ENCODE assay signal across 1 cellular context in genomic region chr6:11732036-11732545, GRCh38.
TF ChIP-seq lines count a peak whose summit lies in the region.

No MANE protein-coding gene starts in this region.

TF ChIP-seq in SK-N-SH treated with all-trans-retinoic acid at 6 μM for 48 hours, 23 proteins besides CTCF, POLR2A, EP300 and RAD21 (continued from another document):
- TF ChIP-seq TSHZ2 (CRISPR knock-in tag; IDR thresholded peaks at IDR 0.05) (no peak), ZFP3 (CRISPR knock-in tag; IDR thresholded peaks at IDR 0.05) (no peak), PATZ1 (CRISPR knock-in tag; IDR thresholded peaks at IDR 0.05; ENCODE audit: borderline replicate concordance) (no peak), CREB5 (CRISPR knock-in tag; IDR thresholded peaks at IDR 0.05; ENCODE audit: low read depth) (no peak), PPARA (CRISPR knock-in tag; IDR thresholded peaks at IDR 0.05; ENCODE audit: borderline replicate concordance) (no peak), TOX (CRISPR knock-in tag; IDR thresholded peaks at IDR 0.05; ENCODE audit: borderline replicate concordance) (no peak), POU6F1 (CRISPR knock-in tag; IDR thresholded peaks at IDR 0.05; ENCODE audit: borderline replicate concordance, low read depth) (no peak), ARNTL (CRISPR knock-in tag; IDR thresholded peaks at IDR 0.05; ENCODE audit: borderline replicate concordance, low read depth) (no peak)
